28 cellular contexts compared by ENCODE assay signal in genomic region chr9:36174731-36175130, GRCh38. TPM values are rescaled to one million over a fixed set of nuclear protein-coding genes. Genes with fewer than 3 reads are reported as not detected.
"Had no signal": no experiment of that assay in that cellular context is flagged by ENCODE, and none has a peak within 500 bp of the region (broad histone marks: within the 10 kb centered on the region; RNA-seq: fewer than 3 reads in every experiment).

No MANE protein-coding gene starts in this region.

- H3K9me3 Mint-ChIP-seq: activated CD4-positive, alpha-beta memory T cell treated with anti-CD3 and anti-CD28 coated beads, Interleukin-2, amount 10 ng/mL, durations not matched to agents 7 days and 5 days; activated naive CD4-positive, alpha-beta T cell treated with anti-CD3 and anti-CD28 coated beads, Interleukin-2, amount 10 ng/mL, durations not matched to agents 7 days and 5 days; activated T-helper 17 cell treated with anti-CD3 and anti-CD28 coated beads, Interleukin-2, amount 50 U/mL, for 72 hours; central memory CD8-positive, alpha-beta T cell had no signal

- H3K4me1 ChIP-seq: body of pancreas, Peyer's patch, SJCRH30 had no signal

- H3K4me3 Mint-ChIP-seq: activated CD4-positive, alpha-beta memory T cell treated with anti-CD3 and anti-CD28 coated beads, Interleukin-2, amount 10 ng/mL, durations not matched to agents 7 days and 5 days; activated CD4-positive, alpha-beta T cell treated with anti-CD3 and anti-CD28 coated beads for 36 hours; activated naive CD4-positive, alpha-beta T cell treated with anti-CD3 and anti-CD28 coated beads, Interleukin-2, amount 10 ng/mL, durations not matched to agents 7 days and 5 days; activated T-helper 17 cell treated with anti-CD3 and anti-CD28 coated beads, Interleukin-2, amount 50 U/mL, for 72 hours; central memory CD8-positive, alpha-beta T cell had no signal

- H3K9ac ChIP-seq: SK-N-SH had no signal

- H3K27me3 ChIP-seq: body of pancreas, Peyer's patch, SJCRH30 had no signal

- DNase-seq: activated CD4-positive, alpha-beta memory T cell treated with anti-CD3 and anti-CD28 coated beads, Interleukin-2, amount 10 ng/mL, durations not matched to agents 7 days and 5 days; activated CD4-positive, alpha-beta T cell treated with anti-CD3 and anti-CD28 coated beads for 36 hours; activated CD4-positive, alpha-beta T cell treated with anti-CD3 and anti-CD28 coated beads, Interleukin-2, amount 50 U/mL, for 1 hour; activated gamma-delta T cell treated with Interleukin-2 at 50 U/mL for 16 hours; activated naive CD4-positive, alpha-beta T cell treated with anti-CD3 and anti-CD28 coated beads, Interleukin-2, amount 10 ng/mL, durations not matched to agents 7 days and 5 days; activated T-cell treated with anti-CD3 and anti-CD28 coated beads for 4 hours; activated T-cell treated with anti-CD3 and anti-CD28 coated beads, Interleukin-2, amount 50 U/mL, for 48 hours; aorta; body of pancreas; Kasumi-1; NCI-H1105 treated with DMSO at 0.1 percent for 48 hours; NCI-H1436 treated with DMSO at 0.1 percent for 48 hours; NCI-H187; NCI-H2081; NCI-H510A treated with DMSO at 0.1 percent for 48 hours; NCI-H69; NK-92 treated with Interleukin-12 subunit alpha and Interleukin-12 subunit beta, amount 100 ng/mL, for 24 hours; OCI-M1; Peyer's patch; Right ventricle myocardium superior; SK-N-SH; T-helper 1 cell had no signal

- H3K27ac Mint-ChIP-seq: activated CD4-positive, alpha-beta memory T cell treated with anti-CD3 and anti-CD28 coated beads, Interleukin-2, amount 10 ng/mL, durations not matched to agents 7 days and 5 days; activated CD4-positive, alpha-beta T cell treated with anti-CD3 and anti-CD28 coated beads for 36 hours; activated naive CD4-positive, alpha-beta T cell treated with anti-CD3 and anti-CD28 coated beads, Interleukin-2, amount 10 ng/mL, durations not matched to agents 7 days and 5 days; activated T-helper 17 cell treated with anti-CD3 and anti-CD28 coated beads, Interleukin-2, amount 50 U/mL, for 72 hours had no signal

- H3K9me3 ChIP-seq: body of pancreas, Peyer's patch, SJCRH30, SK-N-SH had no signal

- H3K36me3 ChIP-seq: Peyer's patch, SJCRH30 had no signal

- H3K36me3 Mint-ChIP-seq: activated naive CD4-positive, alpha-beta T cell treated with anti-CD3 and anti-CD28 coated beads, Interleukin-2, amount 10 ng/mL, durations not matched to agents 7 days and 5 days had no signal

- H3K4me2 ChIP-seq: SK-N-SH had no signal

- ATAC-seq: activated CD4-positive, alpha-beta T cell treated with anti-CD3 and anti-CD28 coated beads for 36 hours; activated T-helper 17 cell treated with anti-CD3 and anti-CD28 coated beads, Interleukin-2, amount 50 U/mL, for 72 hours; body of pancreas had no signal

- H3K4me1 Mint-ChIP-seq: activated CD4-positive, alpha-beta T cell treated with anti-CD3 and anti-CD28 coated beads for 36 hours; activated T-helper 17 cell treated with anti-CD3 and anti-CD28 coated beads, Interleukin-2, amount 50 U/mL, for 72 hours; central memory CD8-positive, alpha-beta T cell had no signal

- H3K27me3 Mint-ChIP-seq: activated CD4-positive, alpha-beta T cell treated with anti-CD3 and anti-CD28 coated beads for 36 hours had no signal

- H3K4me3 ChIP-seq: body of pancreas, Peyer's patch, SJCRH30 had no signal

- H3K27ac ChIP-seq: body of pancreas, Peyer's patch, RWPE1, SJCRH30, VCaP had no signal

- H3K9me2 ChIP-seq: SK-N-SH had no signal

RNA-seq across cellular contexts. Expression of gene CCIN, which starts 5.5 kb away (rescaled TPM):
- total RNA-seq: activated CD4-positive, alpha-beta T cell treated with anti-CD3 and anti-CD28 coated beads for 36 hours; activated CD8-positive, alpha-beta memory T cell treated with anti-CD3 and anti-CD28 coated beads for 36 hours; activated T-helper 17 cell treated with anti-CD3 and anti-CD28 coated beads, Interleukin-2, amount 50 U/mL, for 72 hours; body of pancreas; Peyer's patch; Right ventricle myocardium superior had no signal
